In genomic region chr4:15707363-15707715, GRCh38 we compare ENCODE assay signal across 24 cellular contexts. TPM values are rescaled to one million over a fixed set of nuclear protein-coding genes. Genes with fewer than 3 reads are reported as not detected.
DNase-seq lines count a peak whose midpoint lies in the region; ATAC-seq and TF ChIP-seq lines count a peak whose summit lies in the region.
"Had no signal": no experiment of that assay in that cellular context is flagged by ENCODE, and none has a peak within 500 bp of the region (broad histone marks: within the 10 kb centered on the region; RNA-seq: fewer than 3 reads in every experiment).

No MANE protein-coding gene starts in this region.

- POLR2A ChIA-PET in MCF 10A (lab: Yijun Ruan, JAX) = no interaction called here

- no peaks in the 10 kb centered on the region for H3K4me1 ChIP-seq in breast epithelium
- H3K4me1 ChIP-seq in subcutaneous abdominal adipose tissue (ENCODE audit: control insufficient read depth in 5 of 5, insufficient read depth in 5 of 5, low read length in 5 of 5) = peaks cover 0 to 31% (median 20%) of the 10 kb centered on the region in 5 donors

- TF ChIP-seq POLR2A in breast epithelium (IDR thresholded peaks at IDR 0.05) = no peak

- peaks cover 8% of the 10 kb centered on the region for H3K4me1 Mint-ChIP-seq in MCF 10A (ENCODE audit: insufficient read depth, unreplicated experiment)
- peaks cover 2% of the 10 kb centered on the region for H3K4me1 Mint-ChIP-seq in activated T-cell treated with anti-CD3 and anti-CD28 coated beads, Interleukin-2, amount 50 U/mL, for 4 hours (ENCODE audit: low read depth)

- TF ChIP-seq CTCF in MCF 10A (IDR thresholded peaks at IDR 0.05; ENCODE audit: unreplicated experiment) (no peak), breast epithelium (IDR thresholded peaks at IDR 0.05) (no peak), epithelial cell of esophagus (IDR thresholded peaks at IDR 0.05; ENCODE audit: insufficient read depth, low read depth, low read length, missing control alignments) (no peak)

- H3K36me3 ChIP-seq in breast epithelium (no peaks in the 10 kb centered on the region), subcutaneous abdominal adipose tissue (ENCODE audit: control insufficient read depth in 5 of 5, insufficient read depth in 5 of 5, low read length in 5 of 5) (peaks cover 0 to 5% (median under 1%) of the 10 kb centered on the region in 5 donors)

- no peak overlapping the region for H3K27ac Mint-ChIP-seq in MCF 10A (ENCODE audit: low read depth, unreplicated experiment)
- H3K27ac Mint-ChIP-seq: IgD-negative memory B cell had no signal

- CTCF ChIA-PET in MCF 10A (lab: Yijun Ruan, JAX) = interaction anchor here (0.6 to 0.8 kb wide), 2 partner anchors 44 to 100 kb away, joined by 3 to 4 read pairs; no protein-coding TSS in a partner anchor

- H3K4me3 Mint-ChIP-seq in MCF 10A (ENCODE audit: unreplicated experiment) = no peak overlapping the region
- no peak overlapping the region for H3K4me3 Mint-ChIP-seq in activated T-cell treated with anti-CD3 and anti-CD28 coated beads, Interleukin-2, amount 50 U/mL, for 4 hours
- H3K4me3 Mint-ChIP-seq: IgD-negative memory B cell had no signal

- no peaks in the 10 kb centered on the region for H3K9me3 Mint-ChIP-seq in MCF 10A (ENCODE audit: unreplicated experiment)
- no peaks in the 10 kb centered on the region for H3K9me3 Mint-ChIP-seq in activated T-cell treated with anti-CD3 and anti-CD28 coated beads, Interleukin-2, amount 50 U/mL, for 4 hours
- H3K9me3 Mint-ChIP-seq: IgD-negative memory B cell had no signal

- peaks cover 11% of the 10 kb centered on the region for H3K27me3 Mint-ChIP-seq in MCF 10A (ENCODE audit: insufficient read depth, unreplicated experiment)
- no peaks in the 10 kb centered on the region for H3K27me3 Mint-ChIP-seq in activated T-cell treated with anti-CD3 and anti-CD28 coated beads, Interleukin-2, amount 50 U/mL, for 4 hours (ENCODE audit: low read depth)

- H3K27ac ChIP-seq in breast epithelium = no peak overlapping the region
- peak overlapping the region; percentile 91 for H3K27ac ChIP-seq in subcutaneous abdominal adipose tissue (ENCODE audit: low read depth, low read length)
- H3K27ac ChIP-seq: 22Rv1, C4-2B, HL-60 had no signal

- ATAC-seq in left lobe of liver = peak; percentile 53
- ATAC-seq in activated T-cell treated with anti-CD3 and anti-CD28 coated beads, Interleukin-2, amount 50 U/mL, for 4 hours = no peak
- no peak for ATAC-seq in GM18520 (IDR thresholded peaks at IDR 0.05; ENCODE audit: unreplicated experiment)

- peak overlapping the region in 2 of 5 donors; percentile 15 to 42 for H3K9ac ChIP-seq in subcutaneous abdominal adipose tissue (ENCODE audit: low read length in 5 of 5)

- no peaks in the 10 kb centered on the region for H3K27me3 ChIP-seq in breast epithelium
- H3K27me3 ChIP-seq in subcutaneous abdominal adipose tissue (ENCODE audit: control insufficient read depth in 5 of 5, insufficient read depth in 4 of 5, low read length in 5 of 5) = no peaks in the 10 kb centered on the region

- intact Hi-C loops in MCF 10A (cut with micrococcal nuclease) = no loop called here
- intact Hi-C loops in breast epithelium (cut with DNase I; ENCODE audit: low total_unique reads) = no loop called here

- H3K4me3 ChIP-seq in breast epithelium (no peak overlapping the region), epithelial cell of esophagus (ENCODE audit: low read length) (no peak overlapping the region), subcutaneous abdominal adipose tissue (ENCODE audit: low read depth in 1 of 5, low read length in 5 of 5) (peak overlapping the region in 2 of 5 donors; percentile 0 to 35)

- DNase-seq in MCF 10A (ENCODE audit: unreplicated experiment) (peak; percentile 48), breast epithelium (ENCODE audit: low spot score in 2 of 2) (no peak), epithelial cell of esophagus (ENCODE audit: low read depth) (peak; percentile 56), left lobe of liver (ENCODE audit: low spot score) (no peak), SHP77 (lab: John Stamatoyannopoulos, UW) (no peak)
- DNase-seq in activated T-cell treated with anti-CD3 and anti-CD28 coated beads, Interleukin-2, amount 50 U/mL, for 4 hours = no peak
- DNase-seq: AML-193, DND-41, HCEC 1CT, Karpas-422, NCI-H1105, NCI-H2081, NCI-H2171 treated with DMSO at 0.1 percent for 48 hours, NCI-H510A, NCI-H774, RPMI8226, SIG-M5 had no signal

- H3K36me3 Mint-ChIP-seq in MCF 10A (ENCODE audit: insufficient read depth, unreplicated experiment) = no peaks in the 10 kb centered on the region
- no peaks in the 10 kb centered on the region for H3K36me3 Mint-ChIP-seq in activated T-cell treated with anti-CD3 and anti-CD28 coated beads, Interleukin-2, amount 50 U/mL, for 4 hours (ENCODE audit: insufficient read depth)
- H3K36me3 Mint-ChIP-seq: IgD-negative memory B cell had no signal

- BruUV-seq in MCF 10A (replicated peaks; lab: Mats Ljungman, UMichigan) = no TSS peak

- H3K9me3 ChIP-seq in breast epithelium (no peaks in the 10 kb centered on the region), subcutaneous abdominal adipose tissue (ENCODE audit: control insufficient read depth in 5 of 5, low read length in 5 of 5) (no peaks in the 10 kb centered on the region)

RNA-seq across cellular contexts. Expression of gene BST1, which starts 4.5 kb away (rescaled TPM):
- 0.93 and 1.1 TPM in 2 replicates for total RNA-seq in MCF 10A (2022)
- 10 to 100 TPM in 1 of 3 donors, 1 to 10 TPM in 2; 6.4 to 16.6 (median 7.5) TPM for total RNA-seq in breast epithelium
- total RNA-seq in left lobe of liver = 3.7 TPM
- total RNA-seq in activated T-cell treated with anti-CD3 and anti-CD28 coated beads, Interleukin-2, amount 50 U/mL, for 4 hours = under 1 TPM in 2 of 3 donors, not detected in 1; 0.18 to 0.41 TPM
- total RNA-seq: G401 had no signal

RNA-seq across cellular contexts. Expression of gene FAM200B, which starts 25.7 kb away (rescaled TPM):
- total RNA-seq in MCF 10A (2022) = 33.6 and 46.5 TPM in 2 replicates
- total RNA-seq in breast epithelium = 10 to 100 TPM; 34.7 to 66.9 (median 55.9) TPM
- total RNA-seq in left lobe of liver = 14.3 TPM
- total RNA-seq in activated T-cell treated with anti-CD3 and anti-CD28 coated beads, Interleukin-2, amount 50 U/mL, for 4 hours = 1 to 10 TPM; 6.1 to 6.6 (median 6.2) TPM

RNA-seq across cellular contexts. Expression of gene FBXL5, which starts 52.2 kb away (rescaled TPM):
- 68.0 and 96.8 TPM in 2 replicates for total RNA-seq in MCF 10A (2022)
- 100 to 1,000 TPM; 178 to 231 (median 202) TPM for total RNA-seq in breast epithelium
- 38.9 TPM for total RNA-seq in left lobe of liver
- total RNA-seq in activated T-cell treated with anti-CD3 and anti-CD28 coated beads, Interleukin-2, amount 50 U/mL, for 4 hours = 10 to 100 TPM; 20.5 to 22.7 (median 22.6) TPM

Comparison
In these comparisons a context has a peak if more than half of its experiments do, and no peak if none do; other contexts are left out.
1. DNase-seq: peak in MCF 10A (single experiment) and epithelial cell of esophagus (single experiment); none in breast epithelium (0 of 2), left lobe of liver (single experiment), SHP77 (0 of 2) and activated T-cell treated with anti-CD3 and anti-CD28 coated beads, Interleukin-2, amount 50 U/mL, for 4 hours (single experiment).